ENCODE assay signal across 18 cellular contexts in genomic region chr3:63808633-63809032, GRCh38. TPM values are rescaled to one million over a fixed set of nuclear protein-coding genes. Genes with fewer than 3 reads are reported as not detected.
DNase-seq lines count a peak whose midpoint lies in the region; ATAC-seq, FAIRE-seq and TF ChIP-seq lines count a peak whose summit lies in the region.
"Had no signal": no experiment of that assay in that cellular context is flagged by ENCODE, and none has a peak within 500 bp of the region (broad histone marks: within the 10 kb centered on the region; RNA-seq: fewer than 3 reads in every experiment).

No MANE protein-coding gene starts in this region.

- no peak for ATAC-seq in HG03460 (IDR thresholded peaks at IDR 0.05; ENCODE audit: unreplicated experiment)
- ATAC-seq: GM12878 had no signal

- peak overlapping the region in 8 of 11 experiments; percentile 30 to 84 (median 74); a peak in 15 of 22 replicates for H3K4me2 ChIP-seq in BLaER1 treated with 17β-estradiol and CSF1 and Interleukin-3, amounts not matched to agents 10 nM and 100 nM
- H3K4me2 ChIP-seq: BLaER1 had no signal

- H3K36me3 ChIP-seq in BLaER1 treated with 17β-estradiol and CSF1 and Interleukin-3, amounts not matched to agents 10 nM and 100 nM, result no peaks in the 10 kb centered on the region
- no peaks in the 10 kb centered on the region for H3K36me3 ChIP-seq in neutrophil
- no peaks in the 10 kb centered on the region for H3K36me3 ChIP-seq in endodermal cell (ENCODE audit: control insufficient read depth, insufficient read depth, low read length)
- H3K36me3 ChIP-seq: BLaER1 had no signal

- peak overlapping the region in 9 of 11 experiments; percentile 11 to 77 (median 35); a peak in 13 of 22 replicates for H3K27ac ChIP-seq in BLaER1 treated with 17β-estradiol and CSF1 and Interleukin-3, amounts not matched to agents 10 nM and 100 nM
- H3K27ac ChIP-seq in neutrophil, result peak overlapping the region; percentile 83
- H3K27ac ChIP-seq in endodermal cell (ENCODE audit: low read depth, low read length), result no peak overlapping the region
- H3K27ac ChIP-seq: BLaER1, GM23248 had no signal

- DNase-seq in HT-29 (ENCODE audit: low spot score), result peak; percentile 12
- DNase-seq in dermis microvascular lymphatic vessel endothelial cell (ENCODE audit: low read depth in 2 of 2), result peak; percentile 10 to 18
- no peak for DNase-seq in H54 (ENCODE audit: insufficient read length, low spot score)
- no peak for DNase-seq in NCI-H146 treated with DMSO at 0.1 percent for 48 hours (lab: John Stamatoyannopoulos, UW; ENCODE audit: unreplicated experiment)
- DNase-seq in endodermal cell, result no peak
- DNase-seq: 8988T; Calu3; CD4-positive, alpha-beta T cell; DMS 273 treated with DMSO at 0.1 percent for 48 hours; GM23248; H9; IMR-90 had no signal

- H3K9ac ChIP-seq in BLaER1 treated with 17β-estradiol and CSF1 and Interleukin-3, amounts not matched to agents 10 nM and 100 nM, result peak overlapping the region in 3 of 11 experiments; percentile 19 to 63 (median 35); a peak in 4 of 22 replicates
- no peak overlapping the region for H3K9ac ChIP-seq in endodermal cell (ENCODE audit: extremely low read depth, low read length, poor library complexity, severe bottlenecking)
- H3K9ac ChIP-seq: BLaER1, GM23248 had no signal

- H3K4me3 ChIP-seq in BLaER1 treated with 17β-estradiol and CSF1 and Interleukin-3, amounts not matched to agents 10 nM and 100 nM, result peak overlapping the region in 1 of 10 experiments; percentile 39; a peak in 1 of 20 replicates
- H3K4me3 ChIP-seq in neutrophil (ENCODE audit: low read depth in 1 of 2, low read length in 1 of 2) (peak overlapping the region; percentile 7 to 39), endodermal cell (ENCODE audit: low read length) (no peak overlapping the region)
- H3K4me3 ChIP-seq: BLaER1, GM12878, GM23248 had no signal

- peaks cover 5% of the 10 kb centered on the region for H3K4me1 Mint-ChIP-seq in endodermal cell

- TF ChIP-seq CTCF in neutrophil (IDR thresholded peaks at IDR 0.05) (no peak), endodermal cell (conservative IDR thresholded peaks at IDR 0.05) (no peak)

- TF ChIP-seq POLR2A in H54 (IDR thresholded peaks at IDR 0.05; ENCODE audit: low read depth, low read length), result no peak

- no peak overlapping the region for H3K4me3 Mint-ChIP-seq in endodermal cell
- H3K4me3 Mint-ChIP-seq: CD4-positive, alpha-beta T cell; H9 had no signal

- H3K36me3 Mint-ChIP-seq in endodermal cell (ENCODE audit: low read depth), result no peaks in the 10 kb centered on the region

- H4K20me1 ChIP-seq in BLaER1 treated with 17β-estradiol and CSF1 and Interleukin-3, amounts not matched to agents 10 nM and 100 nM, result no peaks in the 10 kb centered on the region
- H4K20me1 ChIP-seq: BLaER1 had no signal

- H3K9me3 ChIP-seq in BLaER1 treated with 17β-estradiol and CSF1 and Interleukin-3, amounts not matched to agents 10 nM and 100 nM (replicated peaks in 1 of 11), result peaks cover 0 to 11% (median 8%) of the 10 kb centered on the region in 11 experiments; a peak in 9 of 22 replicates
- H3K9me3 ChIP-seq in neutrophil (no peaks in the 10 kb centered on the region), endodermal cell (ENCODE audit: control insufficient read depth, low read length) (no peaks in the 10 kb centered on the region)

- H3K27me3 ChIP-seq in BLaER1 treated with 17β-estradiol and CSF1 and Interleukin-3, amounts not matched to agents 10 nM and 100 nM, result no peaks in the 10 kb centered on the region
- H3K27me3 ChIP-seq in neutrophil, result no peaks in the 10 kb centered on the region
- H3K27me3 ChIP-seq in endodermal cell (ENCODE audit: control insufficient read depth, insufficient read depth, low read length, poor library complexity, severe bottlenecking), result no peaks in the 10 kb centered on the region
- H3K27me3 ChIP-seq: BLaER1 had no signal

- peaks cover 0 to 30% (median 19%) of the 10 kb centered on the region in 10 experiments; a peak in 13 of 20 replicates for H3K4me1 ChIP-seq in BLaER1 treated with 17β-estradiol and CSF1 and Interleukin-3, amounts not matched to agents 10 nM and 100 nM
- H3K4me1 ChIP-seq in neutrophil (ENCODE audit: control insufficient read depth in 1 of 2, insufficient read depth in 1 of 2, low read depth in 1 of 2, low read length in 1 of 2) (peaks cover 21 to 26% of the 10 kb centered on the region in 2 experiments), endodermal cell (ENCODE audit: control insufficient read depth, insufficient read depth, low read length) (peaks cover 3% of the 10 kb centered on the region)
- H3K4me1 ChIP-seq: BLaER1 had no signal

- H3K27ac Mint-ChIP-seq in endodermal cell, result no peak overlapping the region
- H3K27ac Mint-ChIP-seq: CD4-positive, alpha-beta T cell; H9 had no signal

- no peak for FAIRE-seq in H54 (lab: Jason Lieb, UNC)
- FAIRE-seq: GM12878 had no signal

- H3K9me3 Mint-ChIP-seq in endodermal cell, result no peaks in the 10 kb centered on the region
- H3K9me3 Mint-ChIP-seq: CD4-positive, alpha-beta T cell had no signal

- H3K27me3 Mint-ChIP-seq in endodermal cell (ENCODE audit: insufficient read depth), result peaks cover 3% of the 10 kb centered on the region
- H3K27me3 Mint-ChIP-seq: CD4-positive, alpha-beta T cell had no signal

- 98 to 100% methylated on average over 2 to 3 of the region's 3 CpGs for WGBS in endodermal cell (ENCODE audit: insufficient coverage in 1 of 2, insufficient read length in 1 of 2), 2 experiments

RNA-seq across cellular contexts. Expression of gene C3orf49, which starts 10.5 kb away (rescaled TPM):
- not detected in 2 replicates for total RNA-seq in HT-29 (2014; rRNA removed; shearing (Covaris generic))
- not detected in 2 replicates for total RNA-seq in dermis microvascular lymphatic vessel endothelial cell
- not detected for total RNA-seq in endodermal cell
- polyA plus RNA-seq in endodermal cell (2013, experiment 1 of 2), result not detected
- not detected for polyA plus RNA-seq in endodermal cell (2013, experiment 2 of 2)
- total RNA-seq: Calu3; CD4-positive, alpha-beta T cell; Daoy; GM12878; GM23248; H9; IMR-90 had no signal
- polyA plus RNA-seq: GM23248, IMR-90 had no signal

RNA-seq across cellular contexts. Expression of gene THOC7, which starts 55.0 kb away (rescaled TPM):
- 25.6 and 26.1 TPM in 2 replicates for total RNA-seq in HT-29 (2014; rRNA removed; shearing (Covaris generic))
- total RNA-seq in dermis microvascular lymphatic vessel endothelial cell (27.9 and 44.0 TPM in 2 replicates), endodermal cell (100 to 1,000 TPM in 1 of 2 donors, 10 to 100 TPM in 1; 91.8 to 103 TPM)
- 74.3 TPM for polyA plus RNA-seq in endodermal cell (2013, experiment 1 of 2)
- 82.7 TPM for polyA plus RNA-seq in endodermal cell (2013, experiment 2 of 2)

RNA-seq across cellular contexts. Expression of gene ATXN7, which starts 55.0 kb away (rescaled TPM):
- total RNA-seq in HT-29 (2014; rRNA removed; shearing (Covaris generic)), result 3.0 and 6.3 TPM in 2 replicates
- total RNA-seq in dermis microvascular lymphatic vessel endothelial cell, result 5.1 and 6.8 TPM in 2 replicates
- total RNA-seq in endodermal cell, result 10 to 100 TPM; 28.1 to 28.8 TPM
- 13.7 TPM for polyA plus RNA-seq in endodermal cell (2013, experiment 1 of 2)
- 12.5 TPM for polyA plus RNA-seq in endodermal cell (2013, experiment 2 of 2)

Comparison
In these comparisons a context has a peak if more than half of its experiments do, and no peak if none do; other contexts are left out.
1. DNase-seq: peak in HT-29 (single experiment) and dermis microvascular lymphatic vessel endothelial cell (2 of 2); none in H54 (single experiment), NCI-H146 treated with DMSO at 0.1 percent for 48 hours (single experiment) and endodermal cell (single experiment).